ENCODE assay signal across 13 cellular contexts in genomic region chr5:75654693-75655315, GRCh38. TPM values are rescaled to one million over a fixed set of nuclear protein-coding genes. Genes with fewer than 3 reads are reported as not detected.
"Had no signal": no experiment of that assay in that cellular context is flagged by ENCODE, and none has a peak within 500 bp of the region (broad histone marks: within the 10 kb centered on the region; RNA-seq: fewer than 3 reads in every experiment).

No MANE protein-coding gene starts in this region.

- H3K9me3 ChIP-seq: psoas muscle, suprapubic skin had no signal

- H3K36me3 ChIP-seq: cardiac muscle cell, suprapubic skin had no signal

- H3K4me1 ChIP-seq: psoas muscle had no signal

- H3K27ac ChIP-seq: cardiac muscle cell, psoas muscle, suprapubic skin had no signal

- DNase-seq: activated B cell treated with CpG ODN at 0.5 μM for 24 hours; activated CD4-positive, alpha-beta T cell treated with anti-CD3 and anti-CD28 coated beads, Interleukin-2, amount 10 ng/mL, durations not matched to agents 7 days and 5 days; activated CD8-positive, alpha-beta memory T cell treated with anti-CD3 and anti-CD28 coated beads for 24 hours; activated naive CD4-positive, alpha-beta T cell treated with anti-CD3 and anti-CD28 coated beads, Interleukin-2, amount 10 ng/mL, durations not matched to agents 7 days and 5 days; foreskin melanocyte; kidney glomerular epithelial cell; naive thymus-derived CD4-positive, alpha-beta T cell; psoas muscle; stimulated activated CD4-positive, alpha-beta T cell treated with anti-CD3 and anti-CD28 coated beads, Interleukin-12 subunit alpha, Interleukin-12 subunit beta, amount 100 ng/mL, for 4 hours; stimulated activated naive CD4-positive, alpha-beta T cell treated with Interleukin-2 at 50 U/mL for 16 hours; T-helper 1 cell had no signal

- H3K4me3 ChIP-seq: cardiac muscle cell, psoas muscle, suprapubic skin had no signal

- H3K27me3 ChIP-seq: suprapubic skin had no signal

- ATAC-seq: naive thymus-derived CD4-positive, alpha-beta T cell; psoas muscle had no signal

RNA-seq across cellular contexts. Expression of gene ANKDD1B, which starts 43.6 kb away (rescaled TPM):
- polyA plus RNA-seq: cardiac muscle cell had no signal
